In the genomic region with DNA sequence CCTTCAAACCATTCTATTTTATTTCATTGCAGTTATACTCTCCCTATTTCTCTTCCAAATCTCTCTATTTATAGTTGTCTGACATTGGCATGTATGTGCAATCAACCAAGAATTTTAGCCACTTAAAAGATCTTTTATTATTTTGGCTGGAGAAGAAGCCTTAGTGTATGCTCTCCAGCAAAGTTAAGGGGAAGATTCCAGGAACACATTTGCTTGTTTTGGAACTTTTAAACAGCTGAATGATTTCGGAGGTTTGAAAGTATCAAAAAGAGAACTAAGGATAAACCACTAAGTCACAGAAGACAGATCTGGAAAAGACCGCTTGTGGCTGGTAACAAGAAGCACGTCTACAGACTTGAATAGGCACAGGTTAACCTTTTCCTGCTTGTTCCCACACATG, we compare ENCODE assay signal across 1 cellular context.
TF ChIP-seq lines count a peak whose summit lies in the region.

No MANE protein-coding gene starts in this region.

TF ChIP-seq in GM12878, 131 proteins besides CTCF, POLR2A, EP300 and RAD21 (continued from another document):
- TF ChIP-seq, protein P1, sequence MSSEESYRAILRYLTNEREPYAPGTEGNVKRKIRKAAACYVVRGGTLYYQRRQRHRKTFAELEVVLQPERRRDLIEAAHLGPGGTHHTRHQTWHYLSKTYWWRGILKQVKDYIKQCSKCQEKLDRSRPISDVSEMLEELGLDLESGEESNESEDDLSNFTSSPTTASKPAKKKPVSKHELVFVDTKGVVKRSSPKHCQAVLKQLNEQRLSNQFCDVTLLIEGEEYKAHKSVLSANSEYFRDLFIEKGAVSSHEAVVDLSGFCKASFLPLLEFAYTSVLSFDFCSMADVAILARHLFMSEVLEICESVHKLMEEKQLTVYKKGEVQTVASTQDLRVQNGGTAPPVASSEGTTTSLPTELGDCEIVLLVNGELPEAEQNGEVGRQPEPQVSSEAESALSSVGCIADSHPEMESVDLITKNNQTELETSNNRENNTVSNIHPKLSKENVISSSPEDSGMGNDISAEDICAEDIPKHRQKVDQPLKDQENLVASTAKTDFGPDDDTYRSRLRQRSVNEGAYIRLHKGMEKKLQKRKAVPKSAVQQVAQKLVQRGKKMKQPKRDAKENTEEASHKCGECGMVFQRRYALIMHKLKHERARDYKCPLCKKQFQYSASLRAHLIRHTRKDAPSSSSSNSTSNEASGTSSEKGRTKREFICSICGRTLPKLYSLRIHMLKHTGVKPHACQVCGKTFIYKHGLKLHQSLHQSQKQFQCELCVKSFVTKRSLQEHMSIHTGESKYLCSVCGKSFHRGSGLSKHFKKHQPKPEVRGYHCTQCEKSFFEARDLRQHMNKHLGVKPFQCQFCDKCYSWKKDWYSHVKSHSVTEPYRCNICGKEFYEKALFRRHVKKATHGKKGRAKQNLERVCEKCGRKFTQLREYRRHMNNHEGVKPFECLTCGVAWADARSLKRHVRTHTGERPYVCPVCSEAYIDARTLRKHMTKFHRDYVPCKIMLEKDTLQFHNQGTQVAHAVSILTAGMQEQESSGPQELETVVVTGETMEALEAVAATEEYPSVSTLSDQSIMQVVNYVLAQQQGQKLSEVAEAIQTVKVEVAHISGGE (CRISPR knock-in tag; IDR thresholded peaks at IDR 0.05): no peak
- TF ChIP-seq NR2C2 (IDR thresholded peaks at IDR 0.05; ENCODE audit: borderline replicate concordance, control insufficient read depth, insufficient read length, low read depth): no peak
TF ChIP-seq in GM12878: peak in this region for 1.
